In genomic region chr6:27126815-27127537, GRCh38 we compare ENCODE assay signal across 8 cellular contexts.
DNase-seq lines count a peak whose midpoint lies in the region; ATAC-seq lines count a peak whose summit lies in the region.

No MANE protein-coding gene starts in this region.

- no peaks in the 10 kb centered on the region for H3K36me3 ChIP-seq in duodenal mucosa (ENCODE audit: control insufficient read depth in 1 of 2, insufficient read depth in 2 of 2, low read length in 2 of 2)

- H3K4me1 ChIP-seq in duodenal mucosa (ENCODE audit: control insufficient read depth in 1 of 2, insufficient read depth in 2 of 2, low read length in 2 of 2): peaks cover 4 to 6% of the 10 kb centered on the region in 2 donors

- peak overlapping the region; percentile 75 for H3K27ac Mint-ChIP-seq in memory B cell

- no peaks in the 10 kb centered on the region for H3K9me3 ChIP-seq in duodenal mucosa (ENCODE audit: control insufficient read depth in 1 of 2, low read length in 2 of 2)

- no peaks in the 10 kb centered on the region for H3K27me3 ChIP-seq in duodenal mucosa (ENCODE audit: control insufficient read depth in 1 of 2, insufficient read depth in 2 of 2, low read length in 2 of 2)

- no peak overlapping the region for H3K27ac ChIP-seq in duodenal mucosa (ENCODE audit: low read depth, low read length)

- peak overlapping the region in 1 of 2 donors; percentile 37 for H3K9ac ChIP-seq in duodenal mucosa (ENCODE audit: low read depth in 1 of 2, low read length in 2 of 2)

- no peaks in the 10 kb centered on the region for H3K9me3 Mint-ChIP-seq in memory B cell

- peak; percentile 4 for DNase-seq in NCI-H2196 (lab: John Stamatoyannopoulos, UW; ENCODE audit: unreplicated experiment)
- no peak for DNase-seq in NCI-H2196 treated with DMSO at 0.1 percent for 48 hours (lab: John Stamatoyannopoulos, UW; ENCODE audit: unreplicated experiment)
- DNase-seq in NCI-H446 treated with DMSO at 0.1 percent for 48 hours (lab: John Stamatoyannopoulos, UW): peak; percentile 80
- DNase-seq in activated CD4-positive, alpha-beta T cell treated with anti-CD3 and anti-CD28 coated beads, Interleukin-2, amount 50 U/mL, for 24 hours (ENCODE audit: low read depth in 1 of 2, low spot score in 1 of 2): peak; percentile 49 to 85
- peak; percentile 77 for DNase-seq in memory B cell (ENCODE audit: low spot score in 2 of 2)
- peak; percentile 52 for DNase-seq in stimulated activated CD8-positive, alpha-beta memory T cell treated with anti-CD3 and anti-CD28 coated beads, Interleukin-12 subunit alpha, Interleukin-12 subunit beta, amount 100 ng/mL, for 4 hours (ENCODE audit: low read depth)

- H3K4me1 Mint-ChIP-seq in memory B cell: peaks cover 5% of the 10 kb centered on the region

- peak overlapping the region; percentile 48 to 55 for H3K4me3 ChIP-seq in duodenal mucosa (ENCODE audit: low read depth in 1 of 2, low read length in 2 of 2)

- ATAC-seq in HG02938 (IDR thresholded peaks at IDR 0.05; ENCODE audit: unreplicated experiment) (peak; percentile 50), memory B cell (ENCODE audit: low read depth) (peak; percentile 77)

- no peaks in the 10 kb centered on the region for H3K27me3 Mint-ChIP-seq in memory B cell

- peaks cover 2% of the 10 kb centered on the region for H3K36me3 Mint-ChIP-seq in memory B cell

- H3K4me3 Mint-ChIP-seq in memory B cell: peak overlapping the region; percentile 78
